8 cellular contexts compared by ENCODE assay signal in the genomic region with DNA sequence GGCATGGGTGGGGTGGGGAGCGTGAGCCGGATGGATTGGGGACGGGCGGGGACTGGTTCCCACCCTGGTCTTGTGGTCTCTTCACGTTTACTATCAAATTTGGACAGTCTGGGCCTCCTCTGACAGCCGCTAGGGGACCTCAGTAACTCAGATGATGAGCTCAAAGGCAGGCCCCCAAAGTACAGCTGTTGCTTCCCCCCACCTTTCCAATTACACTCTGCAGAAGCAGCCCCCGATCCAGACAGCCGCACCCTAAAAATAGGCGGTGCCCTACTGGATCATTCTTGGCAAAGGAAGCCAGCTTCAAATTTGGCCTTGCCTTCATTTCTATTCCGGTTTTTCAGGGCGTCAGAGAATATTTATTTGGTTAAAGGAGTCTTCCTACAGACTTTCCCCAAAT. TPM values are rescaled to one million over a fixed set of nuclear protein-coding genes. Genes with fewer than 3 reads are reported as not detected.
A peak's percentile ranks its signal among the peaks of the same experiment; 100 is the strongest.
DNase-seq lines count a peak whose midpoint lies in the region; ATAC-seq, FAIRE-seq and TF ChIP-seq lines count a peak whose summit lies in the region.

No MANE protein-coding gene starts in this region.

- H3K27me3 ChIP-seq in smooth muscle cell (ENCODE audit: low read depth): no peaks in the 10 kb centered on the region

- no peak for TF ChIP-seq POLR2A in A549 (IDR thresholded peaks at IDR 0.05; ENCODE audit: low read length)

- 28% methylated on average over 8 of the region's 11 CpGs for WGBS in A549 (ENCODE audit: missing lambda C conversion rate)
- WGBS in smooth muscle cell (ENCODE audit: low lambda C conversion rate): 76% methylated on average over 11 of the region's 11 CpGs

- H3K36me3 Mint-ChIP-seq in activated CD8-positive, alpha-beta T cell treated with anti-CD3 and anti-CD28 coated beads for 36 hours (ENCODE audit: low read depth): peaks cover 12% of the 10 kb centered on the region

- TF ChIP-seq RAD21 in A549 (conservative IDR thresholded peaks at IDR 0.05 in 1 of 2, IDR thresholded peaks at IDR 0.05 in 1 of 2): peak; percentile 28 to 42; a peak in 4 of 5 replicates

- no peaks in the 10 kb centered on the region for H3K36me3 ChIP-seq in smooth muscle cell (ENCODE audit: low read depth)

- H3K4me3 Mint-ChIP-seq in activated CD8-positive, alpha-beta T cell treated with anti-CD3 and anti-CD28 coated beads for 36 hours: peak overlapping the region; percentile 85

- no peaks in the 10 kb centered on the region for H3K9me3 Mint-ChIP-seq in activated CD8-positive, alpha-beta T cell treated with anti-CD3 and anti-CD28 coated beads for 36 hours

- ATAC-seq in A549 (peak in 1 of 2 experiments; percentile 65; a peak in 3 of 6 replicates), GM21528 (IDR thresholded peaks at IDR 0.05; ENCODE audit: low FRiP score, unreplicated experiment) (no peak)
- ATAC-seq in activated CD8-positive, alpha-beta T cell treated with anti-CD3 and anti-CD28 coated beads for 36 hours: peak; percentile 17

- H3K9ac ChIP-seq in smooth muscle cell (ENCODE audit: low read depth): no peak overlapping the region

- no peak for TF ChIP-seq EP300 in A549 (IDR thresholded peaks at IDR 0.05)

- CTCF ChIA-PET in A549 (lab: Yijun Ruan, JAX): interaction anchor here (0.8 to 1.9 kb wide), 12 partner anchors 10 to 726 kb away, joined by 3 to 12 read pairs (median 4); no protein-coding TSS in a partner anchor
- CTCF ChIA-PET in activated CD8-positive, alpha-beta T cell treated with anti-CD3 and anti-CD28 coated beads for 36 hours (lab: Charles Lee): interaction anchor here (0.6 to 8.0 kb wide), 25 partner anchors 11 to 606 kb away, joined by 3 to 72 read pairs (median 4); no protein-coding TSS in a partner anchor

- intact Hi-C loops in activated CD8-positive, alpha-beta T cell treated with anti-CD3 and anti-CD28 coated beads for 36 hours (cut with micrococcal nuclease): loop anchor here (10.0 kb wide), 2 partner anchors 106 to 484 kb away; partner anchors contain the start of gene MRPS31
- intact Hi-C loops in head of caudate nucleus (cut with DNase I): loop anchor here (5.0 to 10.0 kb wide), 4 partner anchors 74 to 886 kb away; no protein-coding TSS in a partner anchor

- POLR2A ChIA-PET in A549 (lab: Yijun Ruan, JAX): no interaction called here
- POLR2A ChIA-PET in activated CD8-positive, alpha-beta T cell treated with anti-CD3 and anti-CD28 coated beads for 36 hours (lab: Charles Lee): interaction anchor here (0.8 to 1.4 kb wide), 4 partner anchors 12 to 404 kb away, joined by 3 to 5 read pairs (median 4); no protein-coding TSS in a partner anchor

- peak; percentile 45 for TF ChIP-seq CTCF in A549 (IDR thresholded peaks at IDR 0.05)
- TF ChIP-seq CTCF in activated CD8-positive, alpha-beta T cell treated with anti-CD3 and anti-CD28 coated beads for 36 hours (IDR thresholded peaks at IDR 0.05): peak; percentile 66
- peak; percentile 34 for TF ChIP-seq CTCF in smooth muscle cell (IDR thresholded peaks at IDR 0.05; ENCODE audit: borderline replicate concordance, insufficient read depth, poor library complexity, severe bottlenecking)

- H2AFZ ChIP-seq in smooth muscle cell (ENCODE audit: low read depth): no peak overlapping the region

- H3K27ac ChIP-seq in A549 (no peak overlapping the region), smooth muscle cell (ENCODE audit: low read depth) (no peak overlapping the region)

- H3K27me3 Mint-ChIP-seq in activated CD8-positive, alpha-beta T cell treated with anti-CD3 and anti-CD28 coated beads for 36 hours: no peaks in the 10 kb centered on the region

- DNase-seq in A549 (ENCODE audit: low read depth in 1 of 2, low spot score in 1 of 2) (peak; percentile 47 to 66), HCEC 1CT (peak; percentile 36), head of caudate nucleus (peak; percentile 22 to 87 (median 58)), smooth muscle cell (lab: John Stamatoyannopoulos, UW; ENCODE audit: unreplicated experiment) (no peak), ecto neural progenitor cell (ENCODE audit: low spot score) (no peak), NCI-H2171 (lab: John Stamatoyannopoulos, UW) (no peak)
- peak; percentile 68 for DNase-seq in activated CD8-positive, alpha-beta T cell treated with anti-CD3 and anti-CD28 coated beads for 36 hours

- peaks cover 39% of the 10 kb centered on the region for H3K4me1 Mint-ChIP-seq in activated CD8-positive, alpha-beta T cell treated with anti-CD3 and anti-CD28 coated beads for 36 hours (ENCODE audit: low read depth)

- H3K4me2 ChIP-seq in A549: no peak overlapping the region
- H3K4me2 ChIP-seq in smooth muscle cell: peak overlapping the region; percentile 99

- peaks cover 23% of the 10 kb centered on the region for H3K79me2 ChIP-seq in smooth muscle cell (ENCODE audit: low read depth)

- no peaks in the 10 kb centered on the region for H3F3A ChIP-seq in smooth muscle cell (ENCODE audit: low read depth)

- FAIRE-seq in A549 (lab: Jason Lieb, UNC): no peak

- no peak overlapping the region for H3K4me3 ChIP-seq in A549
- H3K4me3 ChIP-seq in smooth muscle cell: no peak overlapping the region

- H3K4me1 ChIP-seq in A549 (peaks cover 29% of the 10 kb centered on the region), smooth muscle cell (ENCODE audit: low read depth) (peaks cover 22% of the 10 kb centered on the region)

- H3K9me3 ChIP-seq in A549 (no peaks in the 10 kb centered on the region), smooth muscle cell (replicated peaks; ENCODE audit: low read depth) (no peaks in the 10 kb centered on the region)

- H4K20me1 ChIP-seq in smooth muscle cell (ENCODE audit: low read depth): peaks cover 4% of the 10 kb centered on the region

- H3K27ac Mint-ChIP-seq in activated CD8-positive, alpha-beta T cell treated with anti-CD3 and anti-CD28 coated beads for 36 hours: peak overlapping the region; percentile 50

TF ChIP-seq in A549, 52 proteins besides CTCF, POLR2A, EP300 and RAD21:
- TF ChIP-seq KDM1A (IDR thresholded peaks at IDR 0.05; ENCODE audit: low read depth) (no peak), MYC (IDR thresholded peaks at IDR 0.05; ENCODE audit: borderline replicate concordance, low read length) (no peak), SMC3 (IDR thresholded peaks at IDR 0.05) (peak; percentile 34; the same call in 2 of the 3 replicates)

RNA-seq across cellular contexts. Expression of gene FOXO1, which starts 1.9 kb away (rescaled TPM):
- polyA plus RNA-seq in A549 (2011; rRNA removed): 3.6 and 3.9 TPM in 2 replicates
- polyA plus RNA-seq in A549 (2012; cell fraction: cytosol; rRNA removed): 1.1 and 1.6 TPM in 2 replicates
- polyA plus RNA-seq in A549 (2012; cell fraction: nucleus; rRNA removed): 2.2 and 3.0 TPM in 2 replicates
- 2.0 to 2.3 TPM (median 2.2 TPM) in 3 replicates for polyA plus RNA-seq in A549 (2017; fragmentation: RNase III; extraction: RNeasy Plus Mini Kit Qiagen cat#74134 plus additional on column Dnase treatment)
- polyA minus RNA-seq in A549 (2011; rRNA and poly(A)+ RNA removed): 10.5 and 11.0 TPM in 2 replicates
- 10 to 100 TPM; 30.6 to 30.8 TPM for total RNA-seq in activated CD8-positive, alpha-beta T cell treated with anti-CD3 and anti-CD28 coated beads for 36 hours
- total RNA-seq in smooth muscle cell: 19.9 and 20.1 TPM in 2 replicates
- polyA plus RNA-seq in smooth muscle cell: 17.0 and 17.7 TPM in 2 replicates

Comparison
In these comparisons a context has a peak if more than half of its experiments do, and no peak if none do; other contexts are left out.
1. DNase-seq: peak in A549 (2 of 2), HCEC 1CT (single experiment), activated CD8-positive, alpha-beta T cell treated with anti-CD3 and anti-CD28 coated beads for 36 hours (single experiment) and head of caudate nucleus (42 of 42); none in smooth muscle cell (single experiment), ecto neural progenitor cell (single experiment) and NCI-H2171 (single experiment).
2. Peak in every context shown above with its lines, with median percentiles within 50 percentile points of each other: CTCF ChIP-seq.